8 cellular contexts compared by ENCODE assay signal in the genomic region with DNA sequence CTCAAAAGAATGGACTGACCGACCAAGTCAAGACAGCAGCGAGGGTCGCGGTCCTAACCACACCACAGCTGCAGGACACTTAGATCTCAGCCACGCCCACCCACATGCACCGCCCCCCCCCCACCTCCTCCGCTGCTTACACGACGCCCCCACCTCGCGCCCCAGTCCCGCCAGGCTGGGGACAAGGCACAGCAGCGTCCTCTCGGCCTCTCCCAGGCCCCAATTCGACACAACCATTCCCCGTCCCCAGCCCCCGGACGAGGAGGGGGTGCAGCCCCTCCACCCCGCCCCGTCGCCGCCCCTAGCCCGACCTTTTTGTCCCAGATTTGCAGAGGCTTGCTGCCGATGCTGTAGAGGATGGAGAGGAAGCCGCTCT. TPM values are rescaled to one million over a fixed set of nuclear protein-coding genes. Genes with fewer than 3 reads are reported as not detected.
DNase-seq lines count a peak whose midpoint lies in the region; ATAC-seq, FAIRE-seq and TF ChIP-seq lines count a peak whose summit lies in the region.

No MANE protein-coding gene starts in this region.

- no TSS peak for BruUV-seq in K562 (replicated peaks; lab: Mats Ljungman, UMichigan)

- POLR2A ChIA-PET in K562 (lab: Yijun Ruan, JAX), result interaction anchor here (0.7 to 1.7 kb wide), 17 partner anchors 8 to 499 kb away, joined by 3 to 8 read pairs (median 4); no protein-coding TSS in a partner anchor

- ATAC-seq in K562, result peak; percentile 22
- peak; percentile 5 for ATAC-seq in left colon
- no peak for ATAC-seq in HG03378 (IDR thresholded peaks at IDR 0.05; ENCODE audit: unreplicated experiment)

- intact Hi-C loops in CD14-positive monocyte (cut with micrococcal nuclease) (loop anchor here (10.0 kb wide), 2 partner anchors 114 to 394 kb away; a partner anchor contains a TSS), K562 (cut with micrococcal nuclease) (loop anchor here (10.0 kb wide), 2 partner anchors 136 to 356 kb away; no protein-coding TSS in a partner anchor), left colon (cut with DNase I, micrococcal nuclease) (loop anchor here in 1 of 2 donors (10.0 kb wide), 1 partner anchor 104 kb away; a partner anchor contains a TSS)

- H3F3A ChIP-seq in Loucy (ENCODE audit: low read depth), result 0 out of 2 replicates have a peak, but pooled peaks cover 1% of the 10 kb centered on the region

- H3K9me3 ChIP-seq in Loucy (ENCODE audit: insufficient read depth, low read depth, low read length), result no peaks in the 10 kb centered on the region
- H3K9me3 ChIP-seq in K562 (replicated peaks; ENCODE audit: control insufficient read depth, insufficient read depth, low read depth, low read length), result no peaks in the 10 kb centered on the region
- no peaks in the 10 kb centered on the region for H3K9me3 ChIP-seq in suprapubic skin

- TF ChIP-seq CTCF in CD14-positive monocyte (IDR thresholded peaks at IDR 0.05), result no peak
- no peak for TF ChIP-seq CTCF in GM20000 (IDR thresholded peaks at IDR 0.05; ENCODE audit: extremely low read depth, missing control alignments)
- no peak for TF ChIP-seq CTCF in Loucy (conservative IDR thresholded peaks at IDR 0.05; ENCODE audit: low read length)
- no peak for TF ChIP-seq CTCF in K562 (IDR thresholded peaks at IDR 0.05 in 2 of 3, conservative IDR thresholded peaks at IDR 0.05 in 1 of 3; ENCODE audit: insufficient read depth in 2 of 3, low read depth in 1 of 3, low read length in 3 of 3)
- no peak for TF ChIP-seq CTCF in suprapubic skin (IDR thresholded peaks at IDR 0.05)

- H3K27ac ChIP-seq in K562 (ENCODE audit: extremely low read depth, low read depth, low read length) (peak overlapping the region; percentile 91), suprapubic skin (peak overlapping the region; percentile 89)

- in situ Hi-C loops in K562 (cut with MboI), result loop anchor here (10.0 kb wide), 1 partner anchor 114 kb away; no protein-coding TSS in a partner anchor

- H4K20me1 ChIP-seq in Loucy (ENCODE audit: insufficient read depth, low read length, poor library complexity, severe bottlenecking), result peaks cover 49% of the 10 kb centered on the region
- H4K20me1 ChIP-seq in K562 (replicated peaks; ENCODE audit: control insufficient read depth, insufficient read depth, low read length), result peaks cover 29% of the 10 kb centered on the region

- TF ChIP-seq EP300 in K562 (IDR thresholded peaks at IDR 0.05; ENCODE audit: low read length) (no peak), suprapubic skin (IDR thresholded peaks at IDR 0.05) (no peak)

- CTCF ChIA-PET in K562 (lab: Yijun Ruan, JAX; ENCODE audit: low intra/inter-chr PET ratio), result interaction anchor here (1.2 kb wide), 1 partner anchor 107 kb away, joined by 4 read pairs; no protein-coding TSS in a partner anchor

- H3K4me3 ChIP-seq in Loucy (ENCODE audit: low read length, poor library complexity, severe bottlenecking) (peak overlapping the region; percentile 98), K562 (peak overlapping the region; percentile 93), suprapubic skin (peak overlapping the region; percentile 89)

- TF ChIP-seq POLR2A in K562 (conservative IDR thresholded peaks at IDR 0.05) (no peak), suprapubic skin (IDR thresholded peaks at IDR 0.05) (no peak)

- H3K27ac Mint-ChIP-seq in CD14-positive monocyte, result peak overlapping the region; percentile 84 to 96 (median 91)

- peaks cover 52% of the 10 kb centered on the region for H3K79me2 ChIP-seq in Loucy (ENCODE audit: insufficient read depth, low read length)
- peaks cover 55% of the 10 kb centered on the region for H3K79me2 ChIP-seq in K562 (ENCODE audit: control insufficient read depth, insufficient read depth, low read length)

- H3K9me2 ChIP-seq in Loucy (replicated peaks; ENCODE audit: low read depth, low read length), result no peaks in the 10 kb centered on the region

- H3K4me1 ChIP-seq in Loucy (ENCODE audit: insufficient read depth, low read length, poor library complexity, severe bottlenecking) (peaks cover 42% of the 10 kb centered on the region), K562 (replicated peaks in 1 of 2; ENCODE audit: control insufficient read depth in 2 of 2, insufficient read depth in 2 of 2, low read length in 2 of 2) (peaks cover 17 to 30% of the 10 kb centered on the region in 2 experiments; a peak in 4 of 5 replicates), suprapubic skin (peaks cover 50% of the 10 kb centered on the region)

- H3K4me3 Mint-ChIP-seq in CD14-positive monocyte, result peak overlapping the region; percentile 87 to 95

- H3K4me2 ChIP-seq in Loucy (ENCODE audit: low read depth, low read length, poor library complexity, severe bottlenecking) (peak overlapping the region; percentile 99), K562 (ENCODE audit: insufficient read depth, low read length) (peak overlapping the region; percentile 92)

- TF ChIP-seq RAD21 in K562 (CRISPR knock-in tag; conservative IDR thresholded peaks at IDR 0.05 in 1 of 2, IDR thresholded peaks at IDR 0.05 in 1 of 2), result no peak

- WGBS in K562 (ENCODE audit: insufficient coverage, low coverage, missing lambda C conversion rate), result 0% methylated on average over 6 of the region's 25 CpGs
- 1% methylated on average over 16 of the region's 25 CpGs for WGBS in suprapubic skin

- H3K36me3 ChIP-seq in Loucy (ENCODE audit: insufficient read depth, low read length), result no peaks in the 10 kb centered on the region
- peaks cover 3% of the 10 kb centered on the region; the same call in 1 of the 3 replicates for H3K36me3 ChIP-seq in K562 (ENCODE audit: control insufficient read depth, insufficient read depth, low read length)
- H3K36me3 ChIP-seq in suprapubic skin, result no peaks in the 10 kb centered on the region

- no peak for FAIRE-seq in K562 (lab: Jason Lieb, UNC)

- DNase-seq in CD14-positive monocyte (ENCODE audit: low spot score), result no peak
- peak; percentile 22 for DNase-seq in GM20000 (ENCODE audit: low spot score)
- DNase-seq in K562 (ENCODE audit: extremely low read depth in 1 of 4, low spot score in 3 of 4), result peak; percentile 58 to 71 (median 63)
- DNase-seq in left colon, result peak in 1 of 2 donors; percentile 34
- no peak for DNase-seq in suprapubic skin (ENCODE audit: low spot score in 2 of 2)
- no peak for DNase-seq in foreskin melanocyte

- peaks cover 34% of the 10 kb centered on the region for H3K4me1 Mint-ChIP-seq in CD14-positive monocyte

- peaks cover 0 to 2% of the 10 kb centered on the region in 2 donors for H3K36me3 Mint-ChIP-seq in CD14-positive monocyte

- H3K27me3 ChIP-seq in Loucy (ENCODE audit: insufficient read depth, low read length, poor library complexity, severe bottlenecking) (no peaks in the 10 kb centered on the region), K562 (ENCODE audit: control insufficient read depth in 2 of 2, insufficient read depth in 2 of 2, low read length in 2 of 2) (no peaks in the 10 kb centered on the region), suprapubic skin (no peaks in the 10 kb centered on the region)

- H2AFZ ChIP-seq in Loucy (ENCODE audit: low read length), result peak overlapping the region; percentile 49
- peak overlapping the region; percentile 91 for H2AFZ ChIP-seq in K562 (ENCODE audit: low read depth, low read length)

- no peaks in the 10 kb centered on the region for H3K9me1 ChIP-seq in K562 (ENCODE audit: control insufficient read depth, insufficient read depth, low read length)

- H3K9ac ChIP-seq in Loucy (ENCODE audit: low read depth, low read length, poor library complexity, severe bottlenecking), result peak overlapping the region; percentile 91
- H3K9ac ChIP-seq in K562 (ENCODE audit: insufficient read depth in 1 of 2, low read depth in 2 of 2, low read length in 2 of 2), result peak overlapping the region; percentile 81 to 99

- H3K9me3 Mint-ChIP-seq in CD14-positive monocyte, result peaks cover 0 to 3% (median 0%) of the 10 kb centered on the region in 7 donors

- H3K27me3 Mint-ChIP-seq in CD14-positive monocyte (ENCODE audit: low read depth in 3 of 3), result no peaks in the 10 kb centered on the region

TF ChIP-seq in K562, 482 proteins besides CTCF, POLR2A, EP300 and RAD21 (continues in another document):
- TF ChIP-seq ZNF12 (CRISPR knock-in tag; IDR thresholded peaks at IDR 0.05) (no peak), CBX3 (IDR thresholded peaks at IDR 0.05; ENCODE audit: borderline replicate concordance in 1 of 2, low read length in 2 of 2) (no peak)
- TF ChIP-seq, protein P1, sequence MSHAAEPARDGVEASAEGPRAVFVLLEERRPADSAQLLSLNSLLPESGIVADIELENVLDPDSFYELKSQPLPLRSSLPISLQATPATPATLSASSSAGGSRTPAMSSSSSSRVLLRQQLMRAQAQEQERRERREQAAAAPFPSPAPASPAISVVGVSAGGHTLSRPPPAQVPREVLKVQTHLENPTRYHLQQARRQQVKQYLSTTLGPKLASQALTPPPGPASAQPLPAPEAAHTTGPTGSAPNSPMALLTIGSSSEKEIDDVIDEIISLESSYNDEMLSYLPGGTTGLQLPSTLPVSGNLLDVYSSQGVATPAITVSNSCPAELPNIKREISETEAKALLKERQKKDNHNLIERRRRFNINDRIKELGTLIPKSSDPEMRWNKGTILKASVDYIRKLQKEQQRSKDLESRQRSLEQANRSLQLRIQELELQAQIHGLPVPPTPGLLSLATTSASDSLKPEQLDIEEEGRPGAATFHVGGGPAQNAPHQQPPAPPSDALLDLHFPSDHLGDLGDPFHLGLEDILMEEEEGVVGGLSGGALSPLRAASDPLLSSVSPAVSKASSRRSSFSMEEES (CRISPR knock-in tag; IDR thresholded peaks at IDR 0.05), result no peak

RNA-seq across cellular contexts. Expression of a gene that starts 0.5 kb away (rescaled TPM):
- polyA plus RNA-seq in CD14-positive monocyte (10 to 100 TPM; 17.3 to 18.8 TPM), K562 (2011; rRNA removed) (75.3 and 76.3 TPM in 2 replicates), K562 (2014; fragmentation: Illumina TruSeq; extraction: Trizol) (74.4 and 79.1 TPM in 2 replicates), K562 (2014; fragmentation: Nextera tagmentation; extraction: Ambion mirVana) (10 to 100 TPM; 20.5 to 30.4 TPM), K562 (2014; rRNA removed) (84.5 and 90.0 TPM in 2 replicates)
- total RNA-seq in K562 (2011; cell fraction: chromatin; rRNA removed; ENCODE audit: low replicate concordance), result 60.4 and 84.1 TPM in 2 replicates
- 47.2 and 54.3 TPM in 2 replicates for total RNA-seq in K562 (2011; cell fraction: nucleolus; rRNA removed)
- 53.7 and 61.0 TPM in 2 replicates for total RNA-seq in K562 (2011; cell fraction: nucleoplasm; rRNA removed)
- total RNA-seq in K562 (2014; rRNA removed) (75.5 and 77.8 TPM in 2 replicates), K562 (2014; rRNA removed; fragmentation: Illumina TruSeq; extraction: Trizol) (66.2 and 69.2 TPM in 2 replicates), K562 (2015; rRNA removed; fragmentation: Illumina TruSeq; extraction: Trizol) (79.1 and 90.5 TPM in 2 replicates), K562 (2021) (55.2 and 56.5 TPM in 2 replicates), left colon (10 to 100 TPM; 18.1 to 20.9 TPM), suprapubic skin (10 to 100 TPM; 28.6 to 85.4 (median 60.7) TPM)
- polyA plus RNA-seq in K562 (2011; cell fraction: cytosol; rRNA removed), result 80.3 and 88.1 TPM in 2 replicates
- 73.5 and 86.5 TPM in 2 replicates for polyA plus RNA-seq in K562 (2011; cell fraction: nucleus; rRNA removed)
- polyA plus RNA-seq in K562 (2012), result 58.5 and 70.9 TPM in 2 replicates
- polyA minus RNA-seq in K562 (2011; rRNA and poly(A)+ RNA removed), result 68.0 and 92.8 TPM in 2 replicates
- polyA minus RNA-seq in K562 (2011; cell fraction: cytosol; rRNA and poly(A)+ RNA removed), result 50.4 and 54.9 TPM in 2 replicates
- 23.3 and 44.5 TPM in 2 replicates for polyA minus RNA-seq in K562 (2011; cell fraction: nucleus; rRNA and poly(A)+ RNA removed)

Comparison
In these comparisons a context has a peak if more than half of its experiments do, and no peak if none do; other contexts are left out.
1. DNase-seq: peak in GM20000 (single experiment) and K562 (4 of 4); none in CD14-positive monocyte (single experiment), suprapubic skin (0 of 2) and foreskin melanocyte (single experiment).
2. Peak in every context shown above with its lines, with median percentiles within 50 percentile points of each other: H3K4me3 ChIP-seq.